In genomic region chr3:45592830-45593707, GRCh38 we compare ENCODE assay signal across 7 cellular contexts. TPM values are rescaled to one million over a fixed set of nuclear protein-coding genes. Genes with fewer than 3 reads are reported as not detected.
A peak's percentile ranks its signal among the peaks of the same experiment; 100 is the strongest.
DNase-seq lines count a peak whose midpoint lies in the region; TF ChIP-seq lines count a peak whose summit lies in the region.

No MANE protein-coding gene starts in this region.

- intact Hi-C loops in adrenal gland (cut with DNase I) (loop anchor here (2.0 to 10.0 kb wide), 3 partner anchors 64 to 81 kb away; no protein-coding TSS in a partner anchor), cardiac septum (cut with DNase I) (loop anchor here (1.0 to 5.0 kb wide), 3 partner anchors 41 to 81 kb away; no protein-coding TSS in a partner anchor), ovary (cut with DNase I) (loop anchor here (2.0 to 10.0 kb wide), 4 partner anchors 62 to 81 kb away; no protein-coding TSS in a partner anchor), tibial artery (cut with DNase I; ENCODE audit: low total_unique reads) (loop anchor here (5.0 to 10.0 kb wide), 3 partner anchors 64 to 392 kb away; no protein-coding TSS in a partner anchor)

- H3K4me3 ChIP-seq in adrenal gland (peak overlapping the region in 2 of 4 donors; percentile 48 to 74), ovary (peak overlapping the region; percentile 56), tibial artery (peak overlapping the region; percentile 74 to 86)

- H3K27ac ChIP-seq in adrenal gland (peak overlapping the region in 4 of 5 donors; percentile 72 to 92 (median 89)), ovary (peak overlapping the region in 1 of 2 donors; percentile 78), tibial artery (peak overlapping the region; percentile 89 to 95)

- DNase-seq in MV-4-11 (lab: John Stamatoyannopoulos, UW) (peak; percentile 91), SW 1271 (lab: John Stamatoyannopoulos, UW) (peak; percentile 61 to 81), adrenal gland (peak; percentile 91 to 97 (median 96)), cardiac septum (ENCODE audit: low spot score) (peak; percentile 95), ovary (peak; percentile 86 to 92 (median 89)), tibial artery (peak; percentile 97)

- no peaks in the 10 kb centered on the region for H3K9me3 ChIP-seq in adrenal gland (replicated peaks in 1 of 3)
- no peaks in the 10 kb centered on the region for H3K9me3 ChIP-seq in ovary
- no peaks in the 10 kb centered on the region for H3K9me3 ChIP-seq in tibial artery

- TF ChIP-seq CTCF in GM12874 (IDR thresholded peaks at IDR 0.05; ENCODE audit: insufficient read depth, low read depth, low read length), result peak; percentile 82
- TF ChIP-seq CTCF in adrenal gland (IDR thresholded peaks at IDR 0.05), result peak; percentile 78 to 92 (median 86)
- TF ChIP-seq CTCF in ovary (IDR thresholded peaks at IDR 0.05), result peak; percentile 69 to 81 (median 76)
- peak; percentile 92 to 93 for TF ChIP-seq CTCF in tibial artery (IDR thresholded peaks at IDR 0.05)

- WGBS in adrenal gland, 4 donors, result 2 to 6% (median 3%) methylated on average over 19 to 35 of the region's 35 CpGs
- 3 to 5% (median 3%) methylated on average over 28 to 35 of the region's 35 CpGs for WGBS in ovary, 3 donors

- TF ChIP-seq POLR2A in adrenal gland (IDR thresholded peaks at IDR 0.05) (no peak), ovary (IDR thresholded peaks at IDR 0.05) (no peak)

- no peaks in the 10 kb centered on the region for H3K27me3 ChIP-seq in adrenal gland
- no peaks in the 10 kb centered on the region for H3K27me3 ChIP-seq in ovary
- H3K27me3 ChIP-seq in tibial artery, result no peaks in the 10 kb centered on the region

- TF ChIP-seq EP300 in ovary (IDR thresholded peaks at IDR 0.05), result no peak

- H3K4me1 ChIP-seq in adrenal gland (replicated peaks in 1 of 2), result peaks cover 35 to 43% of the 10 kb centered on the region in 2 donors
- peaks cover 28% of the 10 kb centered on the region for H3K4me1 ChIP-seq in ovary (ENCODE audit: insufficient read depth)
- H3K4me1 ChIP-seq in tibial artery, result peaks cover 5 to 43% (median 35%) of the 10 kb centered on the region in 4 donors

- no peaks in the 10 kb centered on the region for H3K36me3 ChIP-seq in adrenal gland (replicated peaks in 1 of 2)
- H3K36me3 ChIP-seq in ovary, result no peaks in the 10 kb centered on the region
- H3K36me3 ChIP-seq in tibial artery, result no peaks in the 10 kb centered on the region

RNA-seq across cellular contexts. Expression of gene LIMD1, which starts 1.5 kb away (rescaled TPM):
- total RNA-seq in adrenal gland (10 to 100 TPM in 7 of 8 donors, 1 to 10 TPM in 1; 8.1 to 27.2 (median 20.6) TPM), cardiac septum (30.5 TPM), ovary (10 to 100 TPM in 6 of 7 donors, 1 to 10 TPM in 1; 7.5 to 17.5 (median 15.4) TPM)
- polyA plus RNA-seq in adrenal gland (1 to 10 TPM; 2.0 to 8.3 (median 5.6) TPM), ovary (1 to 10 TPM; 4.1 to 9.3 TPM)
